In genomic region chr11:83162377-83162776, GRCh38 we compare ENCODE assay signal across 7 cellular contexts. TPM values are rescaled to one million over a fixed set of nuclear protein-coding genes. Genes with fewer than 3 reads are reported as not detected.
DNase-seq lines count a peak whose midpoint lies in the region; ATAC-seq, FAIRE-seq and TF ChIP-seq lines count a peak whose summit lies in the region.

No MANE protein-coding gene starts in this region.

- H2AFZ ChIP-seq in GM23338, result no peak overlapping the region

- H3K27ac ChIP-seq in small intestine (ENCODE audit: low read depth in 1 of 2, low read length in 1 of 2) (no peak overlapping the region), GM23338 (ENCODE audit: low read depth) (no peak overlapping the region)

- no peak for DNase-seq in activated naive CD8-positive, alpha-beta T cell treated with anti-CD3 and anti-CD28 coated beads for 36 hours
- DNase-seq in small intestine, result peak; percentile 59
- DNase-seq in NCI-H524 treated with DMSO at 0.1 percent for 48 hours (lab: John Stamatoyannopoulos, UW), result no peak
- DNase-seq in GM23338 (ENCODE audit: low spot score), result no peak
- DNase-seq in H7, result no peak

- H3K36me3 ChIP-seq in small intestine (ENCODE audit: control insufficient read depth in 2 of 2, insufficient read depth in 2 of 2, low read length in 2 of 2) (peaks cover 8 to 12% of the 10 kb centered on the region in 2 donors), GM23338 (ENCODE audit: insufficient read depth) (peaks cover 29% of the 10 kb centered on the region; the same call in 1 of the 2 replicates), H7 (replicated peaks; ENCODE audit: control insufficient read depth, insufficient read depth, low read length) (peaks cover 6% of the 10 kb centered on the region)

- H3F3A ChIP-seq in GM23338 (replicated peaks; ENCODE audit: low read depth), result no peaks in the 10 kb centered on the region

- no peaks in the 10 kb centered on the region for H3K27me3 Mint-ChIP-seq in activated naive CD8-positive, alpha-beta T cell treated with anti-CD3 and anti-CD28 coated beads for 36 hours
- H3K27me3 Mint-ChIP-seq in GM23338 (ENCODE audit: insufficient read depth, low read depth, poor library complexity), result peaks cover 5% of the 10 kb centered on the region

- no peaks in the 10 kb centered on the region for H3K9me2 ChIP-seq in GM23338 (ENCODE audit: insufficient read depth)

- H3K4me1 ChIP-seq in small intestine (ENCODE audit: control insufficient read depth in 2 of 2, insufficient read depth in 1 of 2, low read depth in 1 of 2, low read length in 1 of 2), result peaks cover 0 to 4% of the 10 kb centered on the region in 2 donors
- peaks cover 8% of the 10 kb centered on the region for H3K4me1 ChIP-seq in GM23338 (ENCODE audit: insufficient read depth)

- no peak for FAIRE-seq in small intestine (lab: Jason Lieb, UNC)

- H3K9me3 Mint-ChIP-seq in activated naive CD8-positive, alpha-beta T cell treated with anti-CD3 and anti-CD28 coated beads for 36 hours, result no peaks in the 10 kb centered on the region
- H3K9me3 Mint-ChIP-seq in GM23338, result no peaks in the 10 kb centered on the region

- peaks cover 100% of the 10 kb centered on the region for H3K79me2 ChIP-seq in GM23338 (replicated peaks; ENCODE audit: insufficient read depth)

- TF ChIP-seq CTCF in GM23338 (conservative IDR thresholded peaks at IDR 0.05; ENCODE audit: low read depth in 2 of 2), result no peak

- ATAC-seq in GM19324 (IDR thresholded peaks at IDR 0.05; ENCODE audit: low FRiP score, unreplicated experiment), result peak; percentile 44
- ATAC-seq in HG03097 (IDR thresholded peaks at IDR 0.05; ENCODE audit: low FRiP score, unreplicated experiment), result peak; percentile 37
- no peak for ATAC-seq in GM23338

- H3K36me3 Mint-ChIP-seq in activated naive CD8-positive, alpha-beta T cell treated with anti-CD3 and anti-CD28 coated beads for 36 hours, result peaks cover 72% of the 10 kb centered on the region
- peaks cover 77% of the 10 kb centered on the region for H3K36me3 Mint-ChIP-seq in GM23338 (ENCODE audit: low read depth)

- 57 to 69% (median 62%) methylated on average over 2 of the region's 2 CpGs for WGBS in small intestine, 3 donors

- H3K4me2 ChIP-seq in GM23338, result no peak overlapping the region

- peak overlapping the region; percentile 65 for H3K27ac Mint-ChIP-seq in activated naive CD8-positive, alpha-beta T cell treated with anti-CD3 and anti-CD28 coated beads for 36 hours
- no peak overlapping the region for H3K27ac Mint-ChIP-seq in GM23338

- H3K4me3 Mint-ChIP-seq in activated naive CD8-positive, alpha-beta T cell treated with anti-CD3 and anti-CD28 coated beads for 36 hours, result peak overlapping the region; percentile 59
- H3K4me3 Mint-ChIP-seq in GM23338, result no peak overlapping the region

- H3K4me3 ChIP-seq in small intestine (ENCODE audit: low read depth in 1 of 2, low read length in 2 of 2) (no peak overlapping the region), GM23338 (no peak overlapping the region), H7 (ENCODE audit: insufficient read depth, low read depth, low read length) (no peak overlapping the region)

- H3K9me3 ChIP-seq in small intestine (ENCODE audit: control insufficient read depth, low read depth), result no peaks in the 10 kb centered on the region

- H3K27me3 ChIP-seq in small intestine (ENCODE audit: control insufficient read depth in 2 of 2, insufficient read depth in 2 of 2, low read length in 2 of 2) (no peaks in the 10 kb centered on the region), GM23338 (ENCODE audit: insufficient read depth) (no peaks in the 10 kb centered on the region), H7 (ENCODE audit: control insufficient read depth, insufficient read depth, low read length) (no peaks in the 10 kb centered on the region)

- peaks cover 24% of the 10 kb centered on the region for H4K20me1 ChIP-seq in GM23338 (replicated peaks; ENCODE audit: insufficient read depth)

- H3K4me1 Mint-ChIP-seq in activated naive CD8-positive, alpha-beta T cell treated with anti-CD3 and anti-CD28 coated beads for 36 hours, result peaks cover 52% of the 10 kb centered on the region
- H3K4me1 Mint-ChIP-seq in GM23338, result peaks cover 23% of the 10 kb centered on the region; the same call in 2 of the 3 replicates

TF ChIP-seq in GM23338, 12 proteins besides CTCF, POLR2A, EP300 and RAD21:
- TF ChIP-seq EZH2 (IDR thresholded peaks at IDR 0.05; ENCODE audit: low read depth, unreplicated experiment), result no peak

RNA-seq across cellular contexts. Expression of gene PCF11, which starts 5.4 kb away (rescaled TPM):
- 10 to 100 TPM; 49.3 to 51.9 TPM for total RNA-seq in activated naive CD8-positive, alpha-beta T cell treated with anti-CD3 and anti-CD28 coated beads for 36 hours
- polyA plus RNA-seq in small intestine (10 to 100 TPM; 13.8 to 23.0 (median 19.2) TPM), GM23338 (2016; fragmentation: Nextera tagmentation; extraction: Ambion mirVana) (18.7 and 23.0 TPM in 2 replicates)
- 44.2 and 47.0 TPM in 2 replicates for total RNA-seq in GM23338 (2014; rRNA removed; shearing (Covaris generic))
- total RNA-seq in H7 (2014; rRNA removed; shearing (Covaris generic)), result 25.4 and 29.9 TPM in 2 replicates

RNA-seq across cellular contexts. Expression of gene ANKRD42, which starts 31.1 kb away (rescaled TPM):
- 1 to 10 TPM; 7.4 to 7.5 TPM for total RNA-seq in activated naive CD8-positive, alpha-beta T cell treated with anti-CD3 and anti-CD28 coated beads for 36 hours
- 1 to 10 TPM; 4.3 to 5.4 (median 5.1) TPM for polyA plus RNA-seq in small intestine
- total RNA-seq in GM23338 (2014; rRNA removed; shearing (Covaris generic)), result 5.7 and 7.1 TPM in 2 replicates
- 3.9 and 5.3 TPM in 2 replicates for polyA plus RNA-seq in GM23338 (2016; fragmentation: Nextera tagmentation; extraction: Ambion mirVana)
- 3.3 and 5.5 TPM in 2 replicates for total RNA-seq in H7 (2014; rRNA removed; shearing (Covaris generic))
